ENCODE assay signal across 1 cellular context in genomic region chr9:134230092-134230941, GRCh38.
TF ChIP-seq lines count a peak whose summit lies in the region.

No MANE protein-coding gene starts in this region.

TF ChIP-seq in H1, 55 proteins besides CTCF, POLR2A, EP300 and RAD21:
- no peak for TF ChIP-seq USF2 (IDR thresholded peaks at IDR 0.05; ENCODE audit: low read length)
- TF ChIP-seq HDAC2 (IDR thresholded peaks at IDR 0.05; ENCODE audit: borderline replicate concordance in 1 of 2, low read depth in 2 of 2, low read length in 2 of 2) = no peak
- TF ChIP-seq GTF2F1 (IDR thresholded peaks at IDR 0.05; ENCODE audit: borderline replicate concordance, low read depth, low read length) = no peak
- no peak for TF ChIP-seq TBP (IDR thresholded peaks at IDR 0.05; ENCODE audit: low read depth, low read length)
- TF ChIP-seq SUZ12 (IDR thresholded peaks at IDR 0.05; ENCODE audit: low read length) = no peak
